Comparison of ENCODE assay signal across 9 cellular contexts in genomic region chr18:56890632-56891031, GRCh38.
DNase-seq lines count a peak whose midpoint lies in the region; ATAC-seq and TF ChIP-seq lines count a peak whose summit lies in the region.
"Had no signal": no experiment of that assay in that cellular context is flagged by ENCODE, and none has a peak within 500 bp of the region (broad histone marks: within the 10 kb centered on the region; RNA-seq: fewer than 3 reads in every experiment).

No MANE protein-coding gene starts in this region.

- no peak for TF ChIP-seq EP300 in tibial nerve (IDR thresholded peaks at IDR 0.05)

- in situ Hi-C loops in astrocyte of the cerebellum (cut with HindIII; ENCODE audit: low sequenced_read_pairs): no loop called here

- ATAC-seq in HG02970 (IDR thresholded peaks at IDR 0.05; ENCODE audit: low FRiP score, unreplicated experiment): no peak
- no peak for ATAC-seq in HG03196 (IDR thresholded peaks at IDR 0.05; ENCODE audit: unreplicated experiment)

- no peak overlapping the region for H3K27ac ChIP-seq in tibial nerve

- no peaks in the 10 kb centered on the region for H3K36me3 ChIP-seq in tibial nerve

- H3K4me3 ChIP-seq in astrocyte of the cerebellum (ENCODE audit: low read depth, low read length) (no peak overlapping the region), tibial nerve (no peak overlapping the region)

- TF ChIP-seq CTCF in astrocyte of the cerebellum (IDR thresholded peaks at IDR 0.05; ENCODE audit: low read depth, low read length, missing control alignments) (no peak), tibial nerve (IDR thresholded peaks at IDR 0.05) (no peak)

- peaks cover 0 to 6% (median 0%) of the 10 kb centered on the region in 4 donors for H3K9me3 ChIP-seq in tibial nerve

- no peaks in the 10 kb centered on the region for H3K27me3 ChIP-seq in tibial nerve

- no peak for TF ChIP-seq POLR2A in tibial nerve (IDR thresholded peaks at IDR 0.05)

- WGBS in tibial nerve, 2 donors: 34 to 37% methylated on average over 1 of the region's 1 CpG

- H3K4me1 ChIP-seq in tibial nerve: peaks cover 0 to 5% (median 0%) of the 10 kb centered on the region in 4 donors

- DNase-seq in A172 (ENCODE audit: low spot score) (peak; percentile 71), HS-27A (ENCODE audit: low read depth) (peak; percentile 77), astrocyte of the cerebellum (ENCODE audit: low read depth) (peak; percentile 62), iris pigment epithelial cell (ENCODE audit: low read depth) (peak; percentile 96), tibial nerve (ENCODE audit: low spot score in 2 of 2) (no peak), NCI-H82 treated with DMSO at 0.1 percent for 48 hours (lab: John Stamatoyannopoulos, UW; ENCODE audit: unreplicated experiment) (no peak)
- DNase-seq: cerebellar nuclear complex had no signal

Comparison
In these comparisons a context has a peak if more than half of its experiments do, and no peak if none do; other contexts are left out.
1. DNase-seq: peak in A172 (single experiment), HS-27A (single experiment), astrocyte of the cerebellum (single experiment) and iris pigment epithelial cell (single experiment); none in tibial nerve (0 of 2) and NCI-H82 treated with DMSO at 0.1 percent for 48 hours (single experiment).